25 cellular contexts compared by ENCODE assay signal in genomic region chr1:13780780-13781179, GRCh38.
A peak's percentile ranks its signal among the peaks of the same experiment; 100 is the strongest.
DNase-seq lines count a peak whose midpoint lies in the region; ATAC-seq and TF ChIP-seq lines count a peak whose summit lies in the region.
"Had no signal": no experiment of that assay in that cellular context is flagged by ENCODE, and none has a peak within 500 bp of the region (broad histone marks: within the 10 kb centered on the region; RNA-seq: fewer than 3 reads in every experiment).

No MANE protein-coding gene starts in this region.

- H3K36me3 ChIP-seq in HEK293 (ENCODE audit: control insufficient read depth in 2 of 2, insufficient read depth in 1 of 2, low read length in 2 of 2) (peaks cover 14 to 94% of the 10 kb centered on the region in 2 experiments; a peak in 2 of 3 replicates), trophoblast cell (ENCODE audit: control insufficient read depth in 1 of 2, insufficient read depth in 2 of 2, low read length in 2 of 2) (peaks cover 31 to 62% of the 10 kb centered on the region in 2 experiments), gastroesophageal sphincter (peaks cover 0 to 69% of the 10 kb centered on the region in 2 donors)

- H3K4me1 Mint-ChIP-seq in activated T-cell treated with anti-CD3 and anti-CD28 coated beads, Interleukin-2, amount 50 U/mL, for 24 hours (ENCODE audit: low read depth), result peaks cover 62% of the 10 kb centered on the region
- peaks cover 33% of the 10 kb centered on the region for H3K4me1 Mint-ChIP-seq in activated T-cell treated with anti-CD3 and anti-CD28 coated beads, Interleukin-2, amount 50 U/mL, for 4 hours (ENCODE audit: low read depth)
- H3K4me1 Mint-ChIP-seq in activated T-helper 1 cell treated with anti-CD3 and anti-CD28 coated beads, Interleukin-12 subunit alpha, Interleukin-12 subunit beta, Interleukin-2, Interleukin-4 antibody, amounts not matched to agents 30 ng/mL and 10 ng/mL and 1 ng/mL, durations not matched to agents 14 hours and 24 hours and 36 hours (ENCODE audit: low read depth), result peaks cover 37% of the 10 kb centered on the region

- no peak overlapping the region for H3K4me2 ChIP-seq in trophoblast cell (ENCODE audit: low read length)
- H3K4me2 ChIP-seq: A549 had no signal

- TF ChIP-seq EP300 in gastroesophageal sphincter (IDR thresholded peaks at IDR 0.05), result no peak

- H2AK5ac ChIP-seq in trophoblast cell (ENCODE audit: low read length), result no peak overlapping the region

- POLR2A ChIA-PET in HEK293 (lab: Yijun Ruan, JAX), result no interaction called here

- no peak overlapping the region for H2BK12ac ChIP-seq in trophoblast cell (ENCODE audit: low read length)

- no peak overlapping the region for H2BK120ac ChIP-seq in trophoblast cell (ENCODE audit: insufficient read depth, low read length, poor library complexity)

- H3K14ac ChIP-seq in trophoblast cell (ENCODE audit: low read length), result no peak overlapping the region

- TF ChIP-seq CTCF in HEK293 (tag by site-specific recombination; IDR thresholded peaks at IDR 0.05) (no peak), gastroesophageal sphincter (IDR thresholded peaks at IDR 0.05) (no peak)

- H3K4me3 Mint-ChIP-seq in activated T-cell treated with anti-CD3 and anti-CD28 coated beads, Interleukin-2, amount 50 U/mL, for 24 hours, result no peak overlapping the region
- no peak overlapping the region for H3K4me3 Mint-ChIP-seq in activated T-cell treated with anti-CD3 and anti-CD28 coated beads, Interleukin-2, amount 50 U/mL, for 4 hours
- no peak overlapping the region for H3K4me3 Mint-ChIP-seq in activated T-helper 1 cell treated with anti-CD3 and anti-CD28 coated beads, Interleukin-12 subunit alpha, Interleukin-12 subunit beta, Interleukin-2, Interleukin-4 antibody, amounts not matched to agents 30 ng/mL and 10 ng/mL and 1 ng/mL, durations not matched to agents 14 hours and 24 hours and 36 hours
- H3K4me3 Mint-ChIP-seq: activated naive CD8-positive, alpha-beta T cell had no signal

- H3K4me1 ChIP-seq in HEK293 (ENCODE audit: control insufficient read depth, insufficient read depth, low read length), result no peaks in the 10 kb centered on the region
- peaks cover 0 to 4% of the 10 kb centered on the region in 2 experiments for H3K4me1 ChIP-seq in trophoblast cell (ENCODE audit: control insufficient read depth in 1 of 2, insufficient read depth in 2 of 2, low read length in 2 of 2)
- peaks cover 0 to 60% (median 17%) of the 10 kb centered on the region in 3 donors for H3K4me1 ChIP-seq in gastroesophageal sphincter
- H3K4me1 ChIP-seq: A549 had no signal

- peak overlapping the region; percentile 26 for H3K18ac ChIP-seq in trophoblast cell (ENCODE audit: low read length)

- H3K9me3 Mint-ChIP-seq in activated T-cell treated with anti-CD3 and anti-CD28 coated beads, Interleukin-2, amount 50 U/mL, for 24 hours, result no peaks in the 10 kb centered on the region
- H3K9me3 Mint-ChIP-seq in activated T-cell treated with anti-CD3 and anti-CD28 coated beads, Interleukin-2, amount 50 U/mL, for 4 hours, result no peaks in the 10 kb centered on the region
- H3K9me3 Mint-ChIP-seq in activated T-helper 1 cell treated with anti-CD3 and anti-CD28 coated beads, Interleukin-12 subunit alpha, Interleukin-12 subunit beta, Interleukin-2, Interleukin-4 antibody, amounts not matched to agents 30 ng/mL and 10 ng/mL and 1 ng/mL, durations not matched to agents 14 hours and 24 hours and 36 hours, result no peaks in the 10 kb centered on the region

- H3K4me3 ChIP-seq in HEK293 (ENCODE audit: low read depth, low read length), result no peak overlapping the region
- no peak overlapping the region for H3K4me3 ChIP-seq in trophoblast cell (ENCODE audit: low read depth, low read length)
- H3K4me3 ChIP-seq in gastroesophageal sphincter, result no peak overlapping the region
- H3K4me3 ChIP-seq: A549, heart right ventricle had no signal

- no peak for ATAC-seq in activated T-cell treated with anti-CD3 and anti-CD28 coated beads, Interleukin-2, amount 50 U/mL, for 4 hours
- ATAC-seq in gastroesophageal sphincter (no peak), HG03565 (IDR thresholded peaks at IDR 0.05; ENCODE audit: unreplicated experiment) (no peak)
- ATAC-seq: A549, heart right ventricle, left cardiac atrium, PC-3, Right ventricle myocardium inferior had no signal

- H3K27me3 ChIP-seq in trophoblast cell (ENCODE audit: insufficient read depth, low read length), result no peaks in the 10 kb centered on the region
- H3K27me3 ChIP-seq in gastroesophageal sphincter, result no peaks in the 10 kb centered on the region
- H3K27me3 ChIP-seq: heart right ventricle had no signal

- H3K27me3 Mint-ChIP-seq in activated T-cell treated with anti-CD3 and anti-CD28 coated beads, Interleukin-2, amount 50 U/mL, for 24 hours, result no peaks in the 10 kb centered on the region
- H3K27me3 Mint-ChIP-seq in activated T-cell treated with anti-CD3 and anti-CD28 coated beads, Interleukin-2, amount 50 U/mL, for 4 hours (ENCODE audit: low read depth), result no peaks in the 10 kb centered on the region
- no peaks in the 10 kb centered on the region for H3K27me3 Mint-ChIP-seq in activated T-helper 1 cell treated with anti-CD3 and anti-CD28 coated beads, Interleukin-12 subunit alpha, Interleukin-12 subunit beta, Interleukin-2, Interleukin-4 antibody, amounts not matched to agents 30 ng/mL and 10 ng/mL and 1 ng/mL, durations not matched to agents 14 hours and 24 hours and 36 hours (ENCODE audit: insufficient read depth)
- H3K27me3 Mint-ChIP-seq: activated naive CD8-positive, alpha-beta T cell had no signal

- H4K91ac ChIP-seq in trophoblast cell (ENCODE audit: low read depth, low read length), result no peak overlapping the region

- H3K9ac ChIP-seq in trophoblast cell (ENCODE audit: low read length), result no peak overlapping the region

- no peak overlapping the region for H4K8ac ChIP-seq in trophoblast cell (ENCODE audit: low read depth, low read length)

- H3K4ac ChIP-seq in trophoblast cell (ENCODE audit: low read depth, low read length), result no peak overlapping the region

- 98% methylated on average over 2 of the region's 6 CpGs for WGBS in trophoblast cell (ENCODE audit: extremely low coverage, insufficient coverage, insufficient read length)
- WGBS in gastroesophageal sphincter (ENCODE audit: low coverage in 1 of 2), 2 donors, result 97% methylated on average over 6 of the region's 6 CpGs; no CpG with 5 or more reads in 1 of the 2 donors

- TF ChIP-seq POLR2A in gastroesophageal sphincter (IDR thresholded peaks at IDR 0.05), result no peak

- H3K27ac ChIP-seq in HEK293 (ENCODE audit: extremely low read depth, low read depth, low read length) (no peak overlapping the region), trophoblast cell (ENCODE audit: low read depth, low read length) (no peak overlapping the region), gastroesophageal sphincter (no peak overlapping the region)
- H3K27ac ChIP-seq: A549 had no signal

- DNase-seq in activated T-cell treated with anti-CD3 and anti-CD28 coated beads, Interleukin-2, amount 50 U/mL, for 24 hours, result no peak
- no peak for DNase-seq in activated T-cell treated with anti-CD3 and anti-CD28 coated beads, Interleukin-2, amount 50 U/mL, for 4 hours
- no peak for DNase-seq in activated T-helper 1 cell treated with anti-CD3 and anti-CD28 coated beads, Interleukin-12 subunit alpha, Interleukin-12 subunit beta, Interleukin-2, Interleukin-4 antibody, amounts not matched to agents 30 ng/mL and 10 ng/mL and 1 ng/mL, durations not matched to agents 14 hours and 24 hours and 36 hours (ENCODE audit: low spot score)
- DNase-seq in trophoblast cell (no peak), NCI-H2029 treated with DMSO at 0.1 percent for 48 hours (lab: John Stamatoyannopoulos, UW) (no peak)
- DNase-seq: activated CD8-positive, alpha-beta memory T cell treated with anti-CD3 and anti-CD28 coated beads, Interleukin-2, amount 50 U/mL, for 48 hours; cerebellar nuclear complex; GF-D8; heart right ventricle; KG1; left cardiac atrium; mammary epithelial cell; MM.1S; NCI-H1417 treated with DMSO at 0.1 percent for 48 hours; NCI-H2107; NCI-H446; PC-3; stimulated activated CD8-positive, alpha-beta memory T cell treated with anti-CD3 and anti-CD28 coated beads, Interleukin-4, amount 100 ng/mL, for 48 hours; SW 1271 had no signal

- H3K79me2 ChIP-seq in trophoblast cell (ENCODE audit: control insufficient read depth, insufficient read depth, low read length, poor library complexity), result no peaks in the 10 kb centered on the region

- no peak overlapping the region for H4K12ac ChIP-seq in trophoblast cell (ENCODE audit: low read depth, low read length)

- H2AFZ ChIP-seq in trophoblast cell (ENCODE audit: insufficient read depth, low read length, poor library complexity), result no peak overlapping the region

- no peaks in the 10 kb centered on the region for H3K36me3 Mint-ChIP-seq in activated T-cell treated with anti-CD3 and anti-CD28 coated beads, Interleukin-2, amount 50 U/mL, for 24 hours (ENCODE audit: low read depth)
- peaks cover 46% of the 10 kb centered on the region for H3K36me3 Mint-ChIP-seq in activated T-cell treated with anti-CD3 and anti-CD28 coated beads, Interleukin-2, amount 50 U/mL, for 4 hours (ENCODE audit: insufficient read depth)
- peaks cover 53% of the 10 kb centered on the region for H3K36me3 Mint-ChIP-seq in activated T-helper 1 cell treated with anti-CD3 and anti-CD28 coated beads, Interleukin-12 subunit alpha, Interleukin-12 subunit beta, Interleukin-2, Interleukin-4 antibody, amounts not matched to agents 30 ng/mL and 10 ng/mL and 1 ng/mL, durations not matched to agents 14 hours and 24 hours and 36 hours (ENCODE audit: low read depth)

- H3K9me3 ChIP-seq in HEK293 (ENCODE audit: control insufficient read depth, insufficient read depth, low read depth, low read length) (no peaks in the 10 kb centered on the region), trophoblast cell (ENCODE audit: insufficient read depth, low read depth, low read length) (no peaks in the 10 kb centered on the region), gastroesophageal sphincter (no peaks in the 10 kb centered on the region)
- H3K9me3 ChIP-seq: A549, heart right ventricle had no signal

- no peak overlapping the region for H3K23ac ChIP-seq in trophoblast cell (ENCODE audit: low read length)

- no peaks in the 10 kb centered on the region for H3K79me1 ChIP-seq in trophoblast cell (ENCODE audit: low read length)

- peak overlapping the region; percentile 61 for H3K27ac Mint-ChIP-seq in activated T-cell treated with anti-CD3 and anti-CD28 coated beads, Interleukin-2, amount 50 U/mL, for 24 hours
- H3K27ac Mint-ChIP-seq in activated T-helper 1 cell treated with anti-CD3 and anti-CD28 coated beads, Interleukin-12 subunit alpha, Interleukin-12 subunit beta, Interleukin-2, Interleukin-4 antibody, amounts not matched to agents 30 ng/mL and 10 ng/mL and 1 ng/mL, durations not matched to agents 14 hours and 24 hours and 36 hours, result peak overlapping the region; percentile 79

- intact Hi-C loops in activated T-helper 1 cell treated with anti-CD3 and anti-CD28 coated beads, Interleukin-12 subunit alpha, Interleukin-12 subunit beta, Interleukin-2, Interleukin-4 antibody, amounts not matched to agents 30 ng/mL and 10 ng/mL and 1 ng/mL, durations not matched to agents 14 hours and 24 hours and 36 hours (cut with micrococcal nuclease), result no loop called here

- H2BK5ac ChIP-seq in trophoblast cell (ENCODE audit: low read depth, low read length, poor library complexity), result no peak overlapping the region

- CTCF ChIA-PET in HEK293 (lab: Yijun Ruan, JAX), result no interaction called here
